Comparison of ENCODE assay signal across 20 cellular contexts in the genomic region with DNA sequence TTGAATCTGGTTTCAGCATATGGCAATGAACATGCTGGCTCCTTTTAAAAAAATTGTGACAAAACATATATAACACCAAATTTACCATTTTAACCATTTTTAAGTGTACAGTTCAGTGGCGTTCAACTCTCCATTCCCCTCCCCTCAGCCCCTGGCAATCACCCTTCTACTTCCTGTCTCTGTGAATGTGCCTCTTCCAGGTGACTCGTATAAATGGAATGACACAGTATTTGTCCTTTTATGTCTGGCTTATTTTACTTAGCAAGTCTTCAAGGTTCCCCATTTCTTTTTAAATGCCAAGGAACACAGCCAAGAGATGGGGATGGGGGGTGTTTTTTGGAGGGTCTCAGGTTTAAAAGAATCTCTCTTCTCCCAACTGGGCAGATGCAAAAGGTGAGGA. TPM values are rescaled to one million over a fixed set of nuclear protein-coding genes. Genes with fewer than 3 reads are reported as not detected.
DNase-seq lines count a peak whose midpoint lies in the region; FAIRE-seq and TF ChIP-seq lines count a peak whose summit lies in the region.
"Had no signal": no experiment of that assay in that cellular context is flagged by ENCODE, and none has a peak within 500 bp of the region (broad histone marks: within the 10 kb centered on the region; RNA-seq: fewer than 3 reads in every experiment).

No MANE protein-coding gene starts in this region.

- H3K4me3 ChIP-seq in astrocyte of the spinal cord (ENCODE audit: low read depth, low read length), result no peak overlapping the region
- H3K4me3 ChIP-seq: hepatocyte, upper lobe of left lung had no signal

- no peak for TF ChIP-seq POLR2A in GM12892 (IDR thresholded peaks at IDR 0.05; ENCODE audit: low read depth, low read length)

- in situ Hi-C loops in astrocyte of the spinal cord (cut with HindIII; ENCODE audit: low sequenced_read_pairs) (no loop called here), G401 (cut with HindIII; ENCODE audit: low sequenced_read_pairs) (no loop called here)

- DNase-seq in Daoy (ENCODE audit: low read depth), result peak; percentile 3
- peak; percentile 70 for DNase-seq in M059J (ENCODE audit: low read depth)
- DNase-seq in astrocyte of the spinal cord (ENCODE audit: low read depth, low spot score), result peak; percentile 41
- DNase-seq in kidney glomerular epithelial cell (lab: John Stamatoyannopoulos, UW), result peak; percentile 0
- DNase-seq in pons (ENCODE audit: low spot score), result no peak
- no peak for DNase-seq in NCI-H1436 treated with DMSO at 0.1 percent for 48 hours (lab: John Stamatoyannopoulos, UW)
- DNase-seq in GM12892 (ENCODE audit: insufficient read length), result no peak
- DNase-seq in G401 (ENCODE audit: low spot score), result no peak
- DNase-seq: activated CD8-positive, alpha-beta memory T cell treated with anti-CD3 and anti-CD28 coated beads for 24 hours; activated effector memory CD4-positive, alpha-beta T cell treated with Interleukin-2 at 50 U/mL for 16 hours; central memory CD4-positive, alpha-beta T cell; GF-D8; left ventricle myocardium superior; MV-4-11; NCI-H2171 treated with DMSO at 0.1 percent for 48 hours; right cardiac atrium; upper lobe of left lung had no signal

- FAIRE-seq in GM12892 (lab: Jason Lieb, UNC), result no peak
- FAIRE-seq: endothelial cell of umbilical vein, GM18507 had no signal

- TF ChIP-seq CTCF in astrocyte of the spinal cord (IDR thresholded peaks at IDR 0.05; ENCODE audit: low read depth, low read length), result no peak

RNA-seq across cellular contexts. Expression of a gene that starts 35.4 kb away (rescaled TPM):
- 2.1 and 10.3 TPM in 2 replicates for total RNA-seq in Daoy (2014; rRNA removed; shearing (Covaris generic))
- total RNA-seq in M059J (2014; rRNA removed; shearing (Covaris generic)), result 3.2 and 5.1 TPM in 2 replicates
- 3.3 TPM for polyA plus RNA-seq in GM12892 (2012; ENCODE audit: missing spikeins)
- 2.8 and 4.1 TPM in 2 replicates for total RNA-seq in G401 (2014; rRNA removed; shearing (Covaris generic))

Comparison
In these comparisons a context has a peak if more than half of its experiments do, and no peak if none do; other contexts are left out.
1. DNase-seq: peak in Daoy (single experiment), M059J (single experiment), astrocyte of the spinal cord (single experiment) and kidney glomerular epithelial cell (single experiment); none in pons (single experiment), NCI-H1436 treated with DMSO at 0.1 percent for 48 hours (single experiment), GM12892 (single experiment) and G401 (single experiment).